20 cellular contexts compared by ENCODE assay signal in the genomic region with DNA sequence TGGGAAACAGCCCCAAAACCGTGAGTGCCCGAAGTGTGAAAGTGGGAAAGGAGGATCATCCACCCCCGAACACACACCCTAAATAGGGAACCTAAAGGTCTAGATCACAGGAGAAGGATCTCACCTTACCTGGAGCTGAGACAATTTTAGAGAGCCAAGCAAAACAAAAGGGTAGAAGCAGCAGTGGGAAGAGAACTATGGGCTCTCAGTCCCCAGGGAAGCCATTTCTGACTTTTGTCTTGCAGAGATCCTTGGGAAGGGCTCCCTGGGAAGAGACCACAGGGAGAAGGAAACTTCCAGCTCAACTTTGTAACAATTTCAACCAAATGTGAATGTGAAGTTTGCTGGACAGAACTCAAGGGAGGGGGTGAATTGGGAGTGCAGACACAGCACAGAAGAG.
A peak's percentile ranks its signal among the peaks of the same experiment; 100 is the strongest.
DNase-seq lines count a peak whose midpoint lies in the region; ATAC-seq, FAIRE-seq and TF ChIP-seq lines count a peak whose summit lies in the region.
"Had no signal": no experiment of that assay in that cellular context is flagged by ENCODE, and none has a peak within 500 bp of the region (broad histone marks: within the 10 kb centered on the region; RNA-seq: fewer than 3 reads in every experiment).

No MANE protein-coding gene starts in this region.

- POLR2A ChIA-PET in H1 (lab: Charles Lee; ENCODE audit: partially characterized antibody) (no interaction called here), GM10248 (lab: Yijun Ruan, JAX) (no interaction called here)

- no peaks in the 10 kb centered on the region for H3K27me3 ChIP-seq in HUES48 (ENCODE audit: control insufficient read depth, insufficient read depth, low read length)
- H3K27me3 ChIP-seq in H1 (replicated peaks in 1 of 4; ENCODE audit: control insufficient read depth in 3 of 4, extremely low read depth in 1 of 4, insufficient read depth in 3 of 4, low read length in 3 of 4) = no peaks in the 10 kb centered on the region
- H3K27me3 ChIP-seq: BLaER1 treated with 17β-estradiol and CSF1 and Interleukin-3, amounts not matched to agents 10 nM and 100 nM had no signal

- H3K4me3 ChIP-seq in HUES48 (ENCODE audit: low read depth, low read length) (no peak overlapping the region), H1 (ENCODE audit: extremely low read depth in 1 of 4, insufficient read depth in 2 of 4, low read depth in 3 of 4, low read length in 4 of 4) (no peak overlapping the region)
- H3K4me3 ChIP-seq: A549; BLaER1 treated with 17β-estradiol and CSF1 and Interleukin-3, amounts not matched to agents 10 nM and 100 nM; GM12878 had no signal

- H3K79me2 ChIP-seq in H1 (ENCODE audit: control insufficient read depth in 1 of 2, insufficient read depth in 2 of 2, low read length in 2 of 2) = no peaks in the 10 kb centered on the region

- no peak overlapping the region for H3K23ac ChIP-seq in H1 (ENCODE audit: insufficient read length)

- no peaks in the 10 kb centered on the region for H3K9me3 ChIP-seq in HUES48 (ENCODE audit: control insufficient read depth, insufficient read depth, low read length)
- no peaks in the 10 kb centered on the region for H3K9me3 ChIP-seq in H1 (ENCODE audit: insufficient read depth in 2 of 2, low read depth in 1 of 2, low read length in 1 of 2)
- H3K9me3 ChIP-seq: A549, Caco-2 had no signal

- TF ChIP-seq CTCF in H1 (IDR thresholded peaks at IDR 0.05; ENCODE audit: control extremely low read depth in 1 of 3, insufficient read depth in 1 of 3, low read depth in 1 of 3, low read length in 3 of 3) (no peak), GM10248 (IDR thresholded peaks at IDR 0.05; ENCODE audit: control extremely low read depth, extremely low read depth, low read depth, missing control alignments) (no peak)

- CTCF ChIA-PET in H1 (lab: Charles Lee; ENCODE audit: partially characterized antibody) (interaction anchor here (3.4 kb wide), 1 partner anchor 11 kb away, joined by 14 read pairs; no protein-coding TSS in a partner anchor), GM10248 (lab: Yijun Ruan, JAX) (interaction anchor here (1.6 to 2.1 kb wide), 2 partner anchors 9 to 11 kb away, joined by 3 to 8 read pairs; no protein-coding TSS in a partner anchor)

- TF ChIP-seq EP300 in H1 (IDR thresholded peaks at IDR 0.05; ENCODE audit: borderline replicate concordance in 1 of 2, low read depth in 2 of 2, low read length in 2 of 2) = no peak

- peak overlapping the region; percentile 5 for H3K27ac ChIP-seq in HUES48 (ENCODE audit: low read depth, low read length)
- no peak overlapping the region for H3K27ac ChIP-seq in H1 (ENCODE audit: low read depth, low read length)
- H3K27ac ChIP-seq: 22Rv1; A549; BLaER1 treated with 17β-estradiol and CSF1 and Interleukin-3, amounts not matched to agents 10 nM and 100 nM; C4-2B had no signal

- no peaks in the 10 kb centered on the region for H3K79me1 ChIP-seq in H1 (ENCODE audit: low read depth, low read length)

- H2AFZ ChIP-seq in H1 (ENCODE audit: low read length) = no peak overlapping the region

- FAIRE-seq in GM12892 (lab: Jason Lieb, UNC) (peak; percentile 21), H1 (lab: Jason Lieb, UNC) (no peak)
- FAIRE-seq: A549, D721Med, GM12878, GM19239 had no signal

- 98% methylated on average over 3 of the region's 3 CpGs; no CpG with 5 or more reads in 1 of the 2 experiments for WGBS in H1 (ENCODE audit: extremely low coverage in 1 of 2, insufficient coverage in 1 of 2, insufficient read length in 1 of 2, insufficient replicate concordance in 2 of 2, low coverage in 1 of 2, low lambda C conversion rate in 2 of 2, missing lambda C conversion rate in 1 of 2), 2 experiments

- no peak overlapping the region for H3K18ac ChIP-seq in H1 (ENCODE audit: extremely low read depth, low read length)

- H3K9ac ChIP-seq in HUES48 (ENCODE audit: low read depth, low read length) (no peak overlapping the region), H1 (replicated peaks in 1 of 4; ENCODE audit: extremely low read depth in 1 of 4, low read depth in 3 of 4, low read length in 3 of 4) (no peak overlapping the region)
- H3K9ac ChIP-seq: BLaER1 treated with 17β-estradiol and CSF1 and Interleukin-3, amounts not matched to agents 10 nM and 100 nM had no signal

- H2AK5ac ChIP-seq in H1 (ENCODE audit: low read depth, low read length) = 0 out of 2 replicates have a peak overlapping the region, but pooled peaks have one; percentile 11

- H4K5ac ChIP-seq in H1 (ENCODE audit: insufficient read length, low read depth, low read length) = no peak overlapping the region

- H3K36me3 ChIP-seq in HUES48 (ENCODE audit: control insufficient read depth, insufficient read depth, low read length) (no peaks in the 10 kb centered on the region), H1 (ENCODE audit: control insufficient read depth in 2 of 4, insufficient read depth in 4 of 4, low read length in 3 of 4) (no peaks in the 10 kb centered on the region; a peak in 1 of 8 replicates)

- H2BK12ac ChIP-seq in H1 (ENCODE audit: low read depth, low read length) = no peak overlapping the region

- no peak for ATAC-seq in activated CD4-positive, CD25-positive, alpha-beta regulatory T cell treated with anti-CD3 and anti-CD28 coated beads, Interleukin-2, amount 50 U/mL, for 24 hours
- ATAC-seq: A549; CD8-positive, alpha-beta T cell; GM12878 had no signal

- H4K20me1 ChIP-seq in H1 (replicated peaks in 1 of 2; ENCODE audit: control insufficient read depth in 1 of 2, insufficient read depth in 2 of 2, low read length in 2 of 2) = no peaks in the 10 kb centered on the region
- H4K20me1 ChIP-seq: BLaER1 treated with 17β-estradiol and CSF1 and Interleukin-3, amounts not matched to agents 10 nM and 100 nM had no signal

- H3K4me1 ChIP-seq in HUES48 (ENCODE audit: control insufficient read depth, insufficient read depth, low read length) (peaks cover 5% of the 10 kb centered on the region; the same call in 1 of the 2 replicates), H1 (replicated peaks in 1 of 4; ENCODE audit: control insufficient read depth in 3 of 4, insufficient read depth in 4 of 4, low read length in 3 of 4) (peaks cover 0 to 6% (median 0%) of the 10 kb centered on the region in 4 experiments; a peak in 1 of 7 replicates)
- H3K4me1 ChIP-seq: A549; BLaER1 treated with 17β-estradiol and CSF1 and Interleukin-3, amounts not matched to agents 10 nM and 100 nM; Caco-2 had no signal

- H2BK15ac ChIP-seq in H1 (ENCODE audit: low read length) = no peak overlapping the region

- H4K8ac ChIP-seq in H1 (ENCODE audit: extremely low read depth, insufficient read depth, low read length) = no peak overlapping the region

- DNase-seq in GM12892 (ENCODE audit: insufficient read length) (no peak), H1 (ENCODE audit: low read depth in 1 of 2, low spot score in 2 of 2) (no peak), GM10248 (ENCODE audit: extremely low spot score) (no peak), NCI-H146 (lab: John Stamatoyannopoulos, UW) (no peak)
- DNase-seq: AML-193; Caco-2; Calu3; CD4-positive, alpha-beta T cell; CD8-positive, alpha-beta T cell; DMS79 treated with DMSO at 0.1 percent for 48 hours; GF-D8 had no signal

- no peak overlapping the region for H2BK120ac ChIP-seq in H1 (replicated peaks; ENCODE audit: low read depth, low read length)

- H3K23me2 ChIP-seq in H1 (ENCODE audit: low read depth, low read length) = no peaks in the 10 kb centered on the region

- no peak overlapping the region for H4K91ac ChIP-seq in H1 (replicated peaks; ENCODE audit: insufficient read length, low read length)

- no peak for TF ChIP-seq POLR2A in GM12892 (IDR thresholded peaks at IDR 0.05; ENCODE audit: low read depth, low read length)
- TF ChIP-seq POLR2A in H1 (IDR thresholded peaks at IDR 0.05; ENCODE audit: control extremely low read depth in 1 of 2, low read depth in 2 of 2, low read length in 2 of 2) = no peak

- no peak overlapping the region for H3K4ac ChIP-seq in H1 (replicated peaks; ENCODE audit: insufficient read length, low read depth, low read length)

- no peak overlapping the region for H3K4me2 ChIP-seq in H1 (ENCODE audit: insufficient read depth in 1 of 2, low read depth in 2 of 2, low read length in 2 of 2)
- H3K4me2 ChIP-seq: A549; BLaER1 treated with 17β-estradiol and CSF1 and Interleukin-3, amounts not matched to agents 10 nM and 100 nM had no signal

- TF ChIP-seq RAD21 in H1 (IDR thresholded peaks at IDR 0.05 in 1 of 2, conservative IDR thresholded peaks at IDR 0.05 in 1 of 2; ENCODE audit: low read depth in 2 of 2, low read length in 2 of 2) = no peak

- 0 out of 2 replicates have a peak overlapping the region, but pooled peaks have one; percentile 66 for H2BK5ac ChIP-seq in H1 (ENCODE audit: low read depth, low read length)

- H2BK20ac ChIP-seq in H1 (ENCODE audit: low read length) = no peak overlapping the region

- H3K56ac ChIP-seq in H1 (replicated peaks; ENCODE audit: insufficient read length, low read depth, low read length) = no peak overlapping the region

- H3K14ac ChIP-seq in H1 (ENCODE audit: insufficient read length) = no peak overlapping the region

TF ChIP-seq in H1, 55 proteins besides CTCF, POLR2A, EP300 and RAD21:
- TF ChIP-seq PHF8 (conservative IDR thresholded peaks at IDR 0.05; ENCODE audit: low read depth, low read length) (no peak), E2F6 (IDR thresholded peaks at IDR 0.05) (no peak), CHD2 (IDR thresholded peaks at IDR 0.05; ENCODE audit: low read length) (no peak), SUZ12 (IDR thresholded peaks at IDR 0.05; ENCODE audit: low read length) (no peak), ATF3 (IDR thresholded peaks at IDR 0.05; ENCODE audit: insufficient read depth, low read depth, low read length) (no peak), RXRA (IDR thresholded peaks at IDR 0.05; ENCODE audit: insufficient read depth, low read depth, low read length) (no peak), TAF7 (optimal IDR thresholded peaks at IDR 0.05; ENCODE audit: borderline replicate concordance, low read depth, low read length) (no peak), MAFK (IDR thresholded peaks at IDR 0.05; ENCODE audit: low read depth, low read length) (no peak), CBX5 (IDR thresholded peaks at IDR 0.05; ENCODE audit: low read depth, low read length) (no peak), HDAC6 (IDR thresholded peaks at IDR 0.05; ENCODE audit: low read depth, low read length) (no peak), SIN3A (conservative IDR thresholded peaks at IDR 0.05 in 1 of 2, IDR thresholded peaks at IDR 0.05 in 1 of 2; ENCODE audit: low read depth in 1 of 2, low read length in 2 of 2) (no peak), CREB1 (IDR thresholded peaks at IDR 0.05) (no peak), KDM5A (IDR thresholded peaks at IDR 0.05; ENCODE audit: low read length) (no peak)
